9 cellular contexts compared by ENCODE assay signal in genomic region chr10:11163990-11164805, GRCh38.
DNase-seq lines count a peak whose midpoint lies in the region; ATAC-seq, FAIRE-seq and TF ChIP-seq lines count a peak whose summit lies in the region.
"Had no signal": no experiment of that assay in that cellular context is flagged by ENCODE, and none has a peak within 500 bp of the region (broad histone marks: within the 10 kb centered on the region; RNA-seq: fewer than 3 reads in every experiment).

No MANE protein-coding gene starts in this region.

- no peaks in the 10 kb centered on the region for H3K27me3 ChIP-seq in psoas muscle (ENCODE audit: insufficient read depth in 3 of 3, low read length in 2 of 3)

- H3K9me3 ChIP-seq in ES-I3 (ENCODE audit: control insufficient read depth, insufficient read depth, low read length) (0 out of 2 replicates have a peak, but pooled peaks cover 3% of the 10 kb centered on the region), psoas muscle (no peaks in the 10 kb centered on the region)

- H3K27ac ChIP-seq in RWPE1 (peak overlapping the region; percentile 89), psoas muscle (peak overlapping the region; percentile 17)

- FAIRE-seq in frontal cortex (lab: Jason Lieb, UNC): peak; percentile 93

- ATAC-seq in psoas muscle (no peak), HG02798 (IDR thresholded peaks at IDR 0.05; ENCODE audit: poor library complexity, unreplicated experiment) (no peak), GM19395 (IDR thresholded peaks at IDR 0.05; ENCODE audit: unreplicated experiment) (no peak), GM21717 (IDR thresholded peaks at IDR 0.05; ENCODE audit: unreplicated experiment) (no peak), GM18907 (IDR thresholded peaks at IDR 0.05; ENCODE audit: unreplicated experiment) (no peak)

- H3K9ac ChIP-seq in ES-I3 (ENCODE audit: low read depth, low read length): peak overlapping the region; percentile 82; the same call in 1 of the 2 replicates

- TF ChIP-seq CTCF in RWPE1 (conservative IDR thresholded peaks at IDR 0.05; ENCODE audit: low read depth) (no peak), psoas muscle (IDR thresholded peaks at IDR 0.05) (no peak)

- WGBS in psoas muscle, 3 donors: 41 to 43% (median 41%) methylated on average over 11 of the region's 11 CpGs

- CTCF ChIA-PET in RWPE1 (lab: Yijun Ruan, JAX): no interaction called here

- peaks cover 10% of the 10 kb centered on the region; the same call in 1 of the 2 replicates for H3K4me1 ChIP-seq in ES-I3 (ENCODE audit: insufficient read depth, low read length)
- peaks cover 27% of the 10 kb centered on the region for H3K4me1 ChIP-seq in psoas muscle

- POLR2A ChIA-PET in RWPE1 (lab: Yijun Ruan, JAX; ENCODE audit: low non-redundant PET): no interaction called here

- no peaks in the 10 kb centered on the region for H3K36me3 ChIP-seq in ES-I3 (ENCODE audit: insufficient read depth, low read length)
- H3K36me3 ChIP-seq in psoas muscle (ENCODE audit: insufficient read depth in 1 of 2, low read depth in 1 of 2): peaks cover 0 to 6% of the 10 kb centered on the region in 2 donors

- H3K4me3 ChIP-seq in psoas muscle: peak overlapping the region; percentile 64

- intact Hi-C loops in psoas muscle (cut with DNase I): no loop called here

- DNase-seq in RWPE1 (ENCODE audit: low spot score) (no peak), frontal cortex (ENCODE audit: low spot score in 2 of 2) (peak in 1 of 2 donors; percentile 85), psoas muscle (no peak)
- DNase-seq: cerebellar nuclear complex had no signal
